18 cellular contexts compared by ENCODE assay signal in genomic region chr11:123760894-123761293, GRCh38. TPM values are rescaled to one million over a fixed set of nuclear protein-coding genes. Genes with fewer than 3 reads are reported as not detected.
DNase-seq lines count a peak whose midpoint lies in the region; ATAC-seq and TF ChIP-seq lines count a peak whose summit lies in the region.
"Had no signal": no experiment of that assay in that cellular context is flagged by ENCODE, and none has a peak within 500 bp of the region (broad histone marks: within the 10 kb centered on the region; RNA-seq: fewer than 3 reads in every experiment).

No MANE protein-coding gene starts in this region.

- no peaks in the 10 kb centered on the region for H3K4me1 ChIP-seq in gastroesophageal sphincter
- H3K4me1 ChIP-seq: esophagus squamous epithelium, tibial nerve had no signal

- H3K4me3 Mint-ChIP-seq in activated T-helper 1 cell treated with anti-CD3 and anti-CD28 coated beads, Interleukin-12 subunit alpha, Interleukin-12 subunit beta, Interleukin-2, Interleukin-4 antibody, amounts not matched to agents 30 ng/mL and 10 ng/mL and 1 ng/mL, durations not matched to agents 14 hours and 24 hours and 36 hours = peak overlapping the region; percentile 6
- H3K4me3 Mint-ChIP-seq in glutamatergic neuron (ENCODE audit: unreplicated experiment) = no peak overlapping the region
- H3K4me3 Mint-ChIP-seq: activated naive CD8-positive, alpha-beta T cell treated with anti-CD3 and anti-CD28 coated beads, Interleukin-2, amount 10 ng/mL, durations not matched to agents 7 days and 5 days; CD4-positive, alpha-beta T cell; memory B cell; T-helper 17 cell had no signal

- DNase-seq in activated T-helper 1 cell treated with anti-CD3 and anti-CD28 coated beads, Interleukin-12 subunit alpha, Interleukin-12 subunit beta, Interleukin-2, Interleukin-4 antibody, amounts not matched to agents 30 ng/mL and 10 ng/mL and 1 ng/mL, durations not matched to agents 14 hours and 24 hours and 36 hours (ENCODE audit: low spot score) = no peak
- DNase-seq in glutamatergic neuron (no peak), NCI-H146 (lab: John Stamatoyannopoulos, UW) (no peak)
- DNase-seq in stimulated activated naive CD8-positive, alpha-beta T cell treated with anti-CD3 and anti-CD28 coated beads, Interleukin-15, Interleukin-2, amounts not matched to agents 100 U/mL and 50 U/mL, for 24 hours = no peak
- DNase-seq: activated CD4-positive, alpha-beta T cell treated with anti-CD3 and anti-CD28 coated beads, Interleukin-2, amount 50 U/mL, for 48 hours; activated naive CD8-positive, alpha-beta T cell treated with anti-CD3 and anti-CD28 coated beads, Interleukin-2, amount 10 ng/mL, durations not matched to agents 7 days and 5 days; CD4-positive, alpha-beta T cell; esophagus squamous epithelium; NCI-H510A; T-helper 17 cell had no signal

- no peaks in the 10 kb centered on the region for H3K36me3 ChIP-seq in gastroesophageal sphincter
- H3K36me3 ChIP-seq: esophagus squamous epithelium, tibial nerve had no signal

- 78 to 85% methylated on average over 1 of the region's 1 CpG for WGBS in gastroesophageal sphincter (ENCODE audit: low coverage in 1 of 2), 2 donors

- H3K9me3 Mint-ChIP-seq in activated T-helper 1 cell treated with anti-CD3 and anti-CD28 coated beads, Interleukin-12 subunit alpha, Interleukin-12 subunit beta, Interleukin-2, Interleukin-4 antibody, amounts not matched to agents 30 ng/mL and 10 ng/mL and 1 ng/mL, durations not matched to agents 14 hours and 24 hours and 36 hours = peaks cover 34% of the 10 kb centered on the region
- H3K9me3 Mint-ChIP-seq in glutamatergic neuron (ENCODE audit: unreplicated experiment) = peaks cover 2% of the 10 kb centered on the region

- TF ChIP-seq EP300 in gastroesophageal sphincter (IDR thresholded peaks at IDR 0.05) = no peak

- ATAC-seq in GM18868 (IDR thresholded peaks at IDR 0.05; ENCODE audit: unreplicated experiment) = peak; percentile 90
- peak; percentile 77 for ATAC-seq in GM21515 (IDR thresholded peaks at IDR 0.05; ENCODE audit: unreplicated experiment)
- peak; percentile 88 for ATAC-seq in HG03045 (IDR thresholded peaks at IDR 0.05; ENCODE audit: unreplicated experiment)
- ATAC-seq in gastroesophageal sphincter = no peak
- ATAC-seq in stimulated activated naive CD8-positive, alpha-beta T cell treated with anti-CD3 and anti-CD28 coated beads, Interleukin-15, Interleukin-2, amounts not matched to agents 100 U/mL and 50 U/mL, for 24 hours = no peak
- ATAC-seq: T-helper 17 cell had no signal

- peak overlapping the region; percentile 79 for H3K27ac Mint-ChIP-seq in activated T-helper 1 cell treated with anti-CD3 and anti-CD28 coated beads, Interleukin-12 subunit alpha, Interleukin-12 subunit beta, Interleukin-2, Interleukin-4 antibody, amounts not matched to agents 30 ng/mL and 10 ng/mL and 1 ng/mL, durations not matched to agents 14 hours and 24 hours and 36 hours
- H3K27ac Mint-ChIP-seq in glutamatergic neuron (ENCODE audit: unreplicated experiment) = no peak overlapping the region
- H3K27ac Mint-ChIP-seq: activated naive CD8-positive, alpha-beta T cell treated with anti-CD3 and anti-CD28 coated beads, Interleukin-2, amount 10 ng/mL, durations not matched to agents 7 days and 5 days; CD4-positive, alpha-beta T cell; memory B cell; T-helper 17 cell had no signal

- TF ChIP-seq CTCF in glutamatergic neuron (IDR thresholded peaks at IDR 0.05; ENCODE audit: partially characterized antibody, unreplicated experiment) (no peak), gastroesophageal sphincter (IDR thresholded peaks at IDR 0.05) (no peak)

- peaks cover 36% of the 10 kb centered on the region for H3K4me1 Mint-ChIP-seq in activated T-helper 1 cell treated with anti-CD3 and anti-CD28 coated beads, Interleukin-12 subunit alpha, Interleukin-12 subunit beta, Interleukin-2, Interleukin-4 antibody, amounts not matched to agents 30 ng/mL and 10 ng/mL and 1 ng/mL, durations not matched to agents 14 hours and 24 hours and 36 hours (ENCODE audit: low read depth)
- no peaks in the 10 kb centered on the region for H3K4me1 Mint-ChIP-seq in glutamatergic neuron (ENCODE audit: low read depth, unreplicated experiment)
- H3K4me1 Mint-ChIP-seq: memory B cell, T-helper 17 cell had no signal

- TF ChIP-seq POLR2A in gastroesophageal sphincter (IDR thresholded peaks at IDR 0.05) = no peak

- H3K36me3 Mint-ChIP-seq in activated T-helper 1 cell treated with anti-CD3 and anti-CD28 coated beads, Interleukin-12 subunit alpha, Interleukin-12 subunit beta, Interleukin-2, Interleukin-4 antibody, amounts not matched to agents 30 ng/mL and 10 ng/mL and 1 ng/mL, durations not matched to agents 14 hours and 24 hours and 36 hours (ENCODE audit: low read depth) = peaks cover 12% of the 10 kb centered on the region
- H3K36me3 Mint-ChIP-seq in glutamatergic neuron (ENCODE audit: unreplicated experiment) = peaks cover 10% of the 10 kb centered on the region
- H3K36me3 Mint-ChIP-seq: activated naive CD8-positive, alpha-beta T cell treated with anti-CD3 and anti-CD28 coated beads, Interleukin-2, amount 10 ng/mL, durations not matched to agents 7 days and 5 days had no signal

- no peaks in the 10 kb centered on the region for H3K27me3 ChIP-seq in gastroesophageal sphincter
- H3K27me3 ChIP-seq: esophagus squamous epithelium, tibial nerve had no signal

- H3K27ac ChIP-seq in gastroesophageal sphincter = no peak overlapping the region
- H3K27ac ChIP-seq: esophagus squamous epithelium, tibial nerve had no signal

- H3K4me3 ChIP-seq in gastroesophageal sphincter = no peak overlapping the region
- H3K4me3 ChIP-seq: esophagus squamous epithelium, tibial nerve had no signal

- intact Hi-C loops in activated T-helper 1 cell treated with anti-CD3 and anti-CD28 coated beads, Interleukin-12 subunit alpha, Interleukin-12 subunit beta, Interleukin-2, Interleukin-4 antibody, amounts not matched to agents 30 ng/mL and 10 ng/mL and 1 ng/mL, durations not matched to agents 14 hours and 24 hours and 36 hours (cut with micrococcal nuclease) = loop anchor here (1.0 to 2.0 kb wide), 2 partner anchors 20 to 378 kb away; partner anchors contain the start of gene ZNF202

- H3K27me3 Mint-ChIP-seq in activated T-helper 1 cell treated with anti-CD3 and anti-CD28 coated beads, Interleukin-12 subunit alpha, Interleukin-12 subunit beta, Interleukin-2, Interleukin-4 antibody, amounts not matched to agents 30 ng/mL and 10 ng/mL and 1 ng/mL, durations not matched to agents 14 hours and 24 hours and 36 hours (ENCODE audit: insufficient read depth) = peaks cover 14% of the 10 kb centered on the region
- peaks cover 7% of the 10 kb centered on the region for H3K27me3 Mint-ChIP-seq in glutamatergic neuron (ENCODE audit: unreplicated experiment)

- H3K9me3 ChIP-seq in gastroesophageal sphincter = peaks cover 0 to 22% (median 0%) of the 10 kb centered on the region in 3 donors

RNA-seq across cellular contexts. Expression of gene OR6X1, which starts 6.6 kb away (rescaled TPM):
- total RNA-seq in activated T-helper 1 cell treated with anti-CD3 and anti-CD28 coated beads, Interleukin-12 subunit alpha, Interleukin-12 subunit beta, Interleukin-2, Interleukin-4 antibody, amounts not matched to agents 30 ng/mL and 10 ng/mL and 1 ng/mL, durations not matched to agents 14 hours and 24 hours and 36 hours = not detected in 2 replicates
- total RNA-seq in glutamatergic neuron (ENCODE audit: unreplicated experiment) = not detected
- not detected for total RNA-seq in gastroesophageal sphincter
- total RNA-seq: activated naive CD8-positive, alpha-beta T cell treated with anti-CD3 and anti-CD28 coated beads, Interleukin-2, amount 10 ng/mL, durations not matched to agents 7 days and 5 days; CD4-positive, alpha-beta T cell; esophagus squamous epithelium; HT-29; RPMI7951; T-helper 17 cell; tibial nerve had no signal

RNA-seq across cellular contexts. Expression of gene ZNF202, which starts 19.4 kb away (rescaled TPM):
- 26.6 and 27.5 TPM in 2 replicates for total RNA-seq in activated T-helper 1 cell treated with anti-CD3 and anti-CD28 coated beads, Interleukin-12 subunit alpha, Interleukin-12 subunit beta, Interleukin-2, Interleukin-4 antibody, amounts not matched to agents 30 ng/mL and 10 ng/mL and 1 ng/mL, durations not matched to agents 14 hours and 24 hours and 36 hours
- total RNA-seq in glutamatergic neuron (ENCODE audit: unreplicated experiment) (18.2 TPM), gastroesophageal sphincter (10 to 100 TPM in 1 of 4 donors, 1 to 10 TPM in 3; 3.6 to 10.4 (median 6.4) TPM)

RNA-seq across cellular contexts. Expression of gene OR6M1, which starts 45.3 kb away (rescaled TPM):
- not detected in 2 replicates for total RNA-seq in activated T-helper 1 cell treated with anti-CD3 and anti-CD28 coated beads, Interleukin-12 subunit alpha, Interleukin-12 subunit beta, Interleukin-2, Interleukin-4 antibody, amounts not matched to agents 30 ng/mL and 10 ng/mL and 1 ng/mL, durations not matched to agents 14 hours and 24 hours and 36 hours
- total RNA-seq in glutamatergic neuron (ENCODE audit: unreplicated experiment) (not detected), gastroesophageal sphincter (not detected)
- total RNA-seq: activated naive CD8-positive, alpha-beta T cell treated with anti-CD3 and anti-CD28 coated beads, Interleukin-2, amount 10 ng/mL, durations not matched to agents 7 days and 5 days; CD4-positive, alpha-beta T cell; esophagus squamous epithelium; HT-29; RPMI7951; T-helper 17 cell; tibial nerve had no signal

Comparison
In these comparisons a context has a peak if more than half of its experiments do, and no peak if none do; other contexts are left out.
1. ATAC-seq: peak in GM18868 (single experiment), GM21515 (single experiment) and HG03045 (single experiment); none in gastroesophageal sphincter (single experiment) and stimulated activated naive CD8-positive, alpha-beta T cell treated with anti-CD3 and anti-CD28 coated beads, Interleukin-15, Interleukin-2, amounts not matched to agents 100 U/mL and 50 U/mL, for 24 hours (single experiment).